In the genomic region with DNA sequence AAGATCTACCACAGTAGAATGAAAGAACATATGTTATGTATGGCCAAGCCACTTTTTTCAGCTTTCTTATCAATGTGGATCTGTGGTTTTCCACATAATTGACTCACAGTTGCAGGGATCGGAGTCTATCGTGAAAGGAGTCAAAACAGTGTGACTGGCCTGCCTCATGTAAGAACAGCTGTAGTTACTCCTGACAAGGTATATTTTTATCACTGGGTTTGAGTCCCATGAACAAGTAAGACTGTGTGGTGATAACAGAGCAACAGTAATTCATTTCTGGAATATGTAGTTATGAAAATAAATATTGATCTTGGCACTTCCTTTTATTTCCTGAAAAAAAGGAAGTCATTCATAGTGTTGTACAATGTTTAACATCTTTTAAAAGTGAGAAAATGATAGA, we compare ENCODE assay signal across 10 cellular contexts.
DNase-seq lines count a peak whose midpoint lies in the region; ATAC-seq and TF ChIP-seq lines count a peak whose summit lies in the region.
"Had no signal": no experiment of that assay in that cellular context is flagged by ENCODE, and none has a peak within 500 bp of the region (broad histone marks: within the 10 kb centered on the region; RNA-seq: fewer than 3 reads in every experiment).

No MANE protein-coding gene starts in this region.

- no peaks in the 10 kb centered on the region for H3K79me2 ChIP-seq in neural progenitor cell (ENCODE audit: low read depth)

- H3K27ac ChIP-seq in left lung (no peak overlapping the region), testis (no peak overlapping the region), neural progenitor cell (no peak overlapping the region)
- H3K27ac ChIP-seq: uterus, VCaP had no signal

- H3K4me1 ChIP-seq in left lung (peaks cover 0 to 13% of the 10 kb centered on the region in 2 donors), testis (no peaks in the 10 kb centered on the region), neural progenitor cell (no peaks in the 10 kb centered on the region)
- H3K4me1 ChIP-seq: uterus had no signal

- no peak overlapping the region for H3K4me2 ChIP-seq in neural progenitor cell

- in situ Hi-C loops in astrocyte of the cerebellum (cut with HindIII; ENCODE audit: low sequenced_read_pairs) = loop anchor here (25.0 kb wide), 1 partner anchor 880 kb away; no protein-coding TSS in a partner anchor

- TF ChIP-seq CTCF in astrocyte of the cerebellum (IDR thresholded peaks at IDR 0.05; ENCODE audit: low read depth, low read length, missing control alignments) (no peak), left lung (IDR thresholded peaks at IDR 0.05) (no peak), testis (IDR thresholded peaks at IDR 0.05) (no peak), neural progenitor cell (IDR thresholded peaks at IDR 0.05) (no peak)

- H3F3A ChIP-seq in neural progenitor cell (ENCODE audit: low read depth) = no peaks in the 10 kb centered on the region

- intact Hi-C loops in left lung (cut with DNase I) (no loop called here), testis (cut with DNase I; ENCODE audit: low total_unique reads) (no loop called here)

- ATAC-seq in left lung = peak; percentile 67
- ATAC-seq in GM19452 (IDR thresholded peaks at IDR 0.05; ENCODE audit: unreplicated experiment) = no peak

- H3K36me3 ChIP-seq in left lung (no peaks in the 10 kb centered on the region), testis (ENCODE audit: low read depth, missing control alignments) (no peaks in the 10 kb centered on the region), neural progenitor cell (no peaks in the 10 kb centered on the region)
- H3K36me3 ChIP-seq: uterus had no signal

- no peak overlapping the region for H2AFZ ChIP-seq in neural progenitor cell (replicated peaks)

- no peak overlapping the region for H3K27ac Mint-ChIP-seq in neural progenitor cell
- H3K27ac Mint-ChIP-seq: memory B cell had no signal

- no peaks in the 10 kb centered on the region for H4K20me1 ChIP-seq in neural progenitor cell (ENCODE audit: low read depth)

- peaks cover 19% of the 10 kb centered on the region for H3K36me3 Mint-ChIP-seq in neural progenitor cell

- no peaks in the 10 kb centered on the region for H3K9me3 ChIP-seq in left lung
- no peaks in the 10 kb centered on the region for H3K9me3 ChIP-seq in testis
- no peaks in the 10 kb centered on the region for H3K9me3 ChIP-seq in neural progenitor cell (ENCODE audit: low read depth)
- H3K9me3 ChIP-seq: uterus had no signal

- TF ChIP-seq POLR2A in testis (IDR thresholded peaks at IDR 0.05) = no peak

- H3K4me3 ChIP-seq in astrocyte of the cerebellum (ENCODE audit: low read depth, low read length) (no peak overlapping the region), left lung (no peak overlapping the region), testis (no peak overlapping the region), neural progenitor cell (no peak overlapping the region)
- H3K4me3 ChIP-seq: uterus had no signal

- no peak overlapping the region for H3K4me3 Mint-ChIP-seq in neural progenitor cell
- H3K4me3 Mint-ChIP-seq: memory B cell had no signal

- peaks cover 8% of the 10 kb centered on the region for H3K4me1 Mint-ChIP-seq in neural progenitor cell

- no peaks in the 10 kb centered on the region for H3K27me3 Mint-ChIP-seq in neural progenitor cell (ENCODE audit: insufficient read depth, low read depth)
- H3K27me3 Mint-ChIP-seq: memory B cell had no signal

- DNase-seq in EL (peak; percentile 30), Kasumi-1 (lab: John Stamatoyannopoulos, UW) (peak; percentile 1 to 4), astrocyte of the cerebellum (ENCODE audit: low read depth) (peak; percentile 46), left lung (no peak), testis (no peak), neural progenitor cell (ENCODE audit: low spot score) (no peak)
- DNase-seq: uterus had no signal

- H3K9me3 Mint-ChIP-seq in neural progenitor cell = no peaks in the 10 kb centered on the region
- H3K9me3 Mint-ChIP-seq: memory B cell had no signal

- H3K9ac ChIP-seq in neural progenitor cell = no peak overlapping the region

- H3K27me3 ChIP-seq in left lung (no peaks in the 10 kb centered on the region), testis (no peaks in the 10 kb centered on the region), neural progenitor cell (no peaks in the 10 kb centered on the region)
- H3K27me3 ChIP-seq: uterus had no signal

- WGBS in testis, 2 donors = 77 to 82% methylated on average over 2 of the region's 2 CpGs

Comparison
In these comparisons a context has a peak if more than half of its experiments do, and no peak if none do; other contexts are left out.
1. DNase-seq: peak in EL (single experiment), Kasumi-1 (2 of 2) and astrocyte of the cerebellum (single experiment); none in left lung (0 of 2), testis (single experiment) and neural progenitor cell (single experiment).